10 cellular contexts compared by ENCODE assay signal in genomic region chr22:39526736-39527171, GRCh38. TPM values are rescaled to one million over a fixed set of nuclear protein-coding genes. Genes with fewer than 3 reads are reported as not detected.
DNase-seq lines count a peak whose midpoint lies in the region; ATAC-seq, FAIRE-seq and TF ChIP-seq lines count a peak whose summit lies in the region.
"Had no signal": no experiment of that assay in that cellular context is flagged by ENCODE, and none has a peak within 500 bp of the region (broad histone marks: within the 10 kb centered on the region; RNA-seq: fewer than 3 reads in every experiment).

No MANE protein-coding gene starts in this region.

- H3K9me3 Mint-ChIP-seq in T-cell (no peaks in the 10 kb centered on the region), GM23338 (peaks cover 8% of the 10 kb centered on the region; the same call in 2 of the 3 replicates)

- peaks cover 45% of the 10 kb centered on the region for H4K20me1 ChIP-seq in GM23338 (replicated peaks; ENCODE audit: insufficient read depth)

- peaks cover 29% of the 10 kb centered on the region for H3K79me2 ChIP-seq in GM23338 (replicated peaks; ENCODE audit: insufficient read depth)

- H3K27me3 Mint-ChIP-seq in T-cell: no peaks in the 10 kb centered on the region
- peaks cover 46% of the 10 kb centered on the region for H3K27me3 Mint-ChIP-seq in GM23338 (ENCODE audit: insufficient read depth, low read depth, poor library complexity)

- H3K4me3 ChIP-seq in kidney (ENCODE audit: low read length in 2 of 2) (no peak overlapping the region), vagina (no peak overlapping the region), GM23338 (no peak overlapping the region)

- intact Hi-C loops in kidney (cut with DNase I) (no loop called here), vagina (cut with DNase I) (loop anchor here (10.0 kb wide), 1 partner anchor 352 kb away; no protein-coding TSS in a partner anchor)

- H3K36me3 ChIP-seq in kidney (ENCODE audit: control insufficient read depth in 1 of 2, insufficient read depth in 2 of 2, low read length in 2 of 2) (peaks cover 26 to 36% of the 10 kb centered on the region in 2 donors), vagina (peaks cover 0 to 29% of the 10 kb centered on the region in 2 donors), GM23338 (ENCODE audit: insufficient read depth) (peaks cover 24% of the 10 kb centered on the region)

- TF ChIP-seq CTCF in kidney (IDR thresholded peaks at IDR 0.05; ENCODE audit: borderline replicate concordance, extremely low read depth, insufficient read depth) (no peak), vagina (IDR thresholded peaks at IDR 0.05) (no peak), GM23338 (conservative IDR thresholded peaks at IDR 0.05; ENCODE audit: low read depth in 2 of 2) (no peak)

- no peaks in the 10 kb centered on the region for H3K27me3 ChIP-seq in vagina
- H3K27me3 ChIP-seq in GM23338 (ENCODE audit: insufficient read depth): no peaks in the 10 kb centered on the region

- no peak overlapping the region for H2AFZ ChIP-seq in GM23338

- peak overlapping the region; percentile 85 to 92 for H3K27ac Mint-ChIP-seq in T-cell
- no peak overlapping the region for H3K27ac Mint-ChIP-seq in GM23338

- H3K4me1 ChIP-seq in kidney (ENCODE audit: control insufficient read depth in 1 of 2, insufficient read depth in 1 of 2, low read depth in 1 of 2, low read length in 2 of 2) (peaks cover 55 to 71% of the 10 kb centered on the region in 2 donors), vagina (peaks cover 96% of the 10 kb centered on the region), GM23338 (ENCODE audit: insufficient read depth) (peaks cover 44% of the 10 kb centered on the region)

- no peak overlapping the region for H3K9ac ChIP-seq in kidney (ENCODE audit: low read length in 2 of 2)

- no peak for FAIRE-seq in kidney (lab: Jason Lieb, UNC)
- FAIRE-seq: H54 had no signal

- peaks cover 91% of the 10 kb centered on the region in 3 donors for H3K4me1 Mint-ChIP-seq in T-cell
- peaks cover 61% of the 10 kb centered on the region for H3K4me1 Mint-ChIP-seq in GM23338

- H3K4me2 ChIP-seq in GM23338: no peak overlapping the region

- no peaks in the 10 kb centered on the region for H3K9me2 ChIP-seq in GM23338 (ENCODE audit: insufficient read depth)

- H3K27ac ChIP-seq in kidney (ENCODE audit: low read depth in 2 of 2, low read length in 2 of 2): no peak overlapping the region
- peak overlapping the region; percentile 6 for H3K27ac ChIP-seq in vagina
- H3K27ac ChIP-seq in caudate nucleus (ENCODE audit: low read depth, low read length): no peak overlapping the region
- no peak overlapping the region for H3K27ac ChIP-seq in GM23338 (ENCODE audit: low read depth)

- CTCF ChIA-PET in T-cell (lab: Charles Lee): interaction anchor here in 1 of 2 donors (0.5 kb wide), 1 partner anchor 181 kb away, joined by 3 read pairs; no protein-coding TSS in a partner anchor

- peaks cover 35% of the 10 kb centered on the region for H3K36me3 Mint-ChIP-seq in T-cell
- peaks cover 76% of the 10 kb centered on the region for H3K36me3 Mint-ChIP-seq in GM23338 (ENCODE audit: low read depth)

- peaks cover 63% of the 10 kb centered on the region for H3F3A ChIP-seq in GM23338 (replicated peaks; ENCODE audit: low read depth)

- DNase-seq in stimulated activated CD4-positive, alpha-beta T cell treated with anti-CD3 and anti-CD28 coated beads, Interleukin-15, amount 100 ng/mL, for 24 hours: peak; percentile 58
- no peak for DNase-seq in stimulated activated CD4-positive, alpha-beta T cell treated with anti-CD3 and anti-CD28 coated beads, Interleukin-4, amount 100 ng/mL, for 1 hour
- DNase-seq in T-cell: peak in 3 of 34 experiments; percentile 17 to 34 (median 21)
- peak; percentile 66 for DNase-seq in kidney
- DNase-seq in vagina (ENCODE audit: extremely low spot score in 2 of 2): no peak
- DNase-seq in caudate nucleus (lab: John Stamatoyannopoulos, UW): no peak
- DNase-seq in GM23338 (ENCODE audit: low spot score): no peak
- DNase-seq: NCI-H2081 treated with DMSO at 0.1 percent for 48 hours had no signal

- no peak for TF ChIP-seq POLR2A in vagina (IDR thresholded peaks at IDR 0.05)

- peak overlapping the region in 2 of 3 donors; percentile 13 to 97 for H3K4me3 Mint-ChIP-seq in T-cell
- H3K4me3 Mint-ChIP-seq in GM23338: no peak overlapping the region

- ATAC-seq in T-cell (replicated peaks in 1 of 4) (peak; percentile 16 to 28 (median 18)), GM19023 (IDR thresholded peaks at IDR 0.05; ENCODE audit: unreplicated experiment) (no peak), GM23338 (no peak)

- H3K9me3 ChIP-seq in kidney (ENCODE audit: control insufficient read depth in 1 of 2, low read length in 2 of 2) (no peaks in the 10 kb centered on the region), vagina (no peaks in the 10 kb centered on the region)

- POLR2A ChIA-PET in T-cell (lab: Charles Lee): interaction anchor here in 1 of 2 donors (0.6 kb wide), 1 partner anchor 9 kb away, joined by 5 read pairs; no protein-coding TSS in a partner anchor

TF ChIP-seq in GM23338, 12 proteins besides CTCF, POLR2A, EP300 and RAD21 (continues in another document):
- no peak for TF ChIP-seq JUNB (IDR thresholded peaks at IDR 0.05; ENCODE audit: unreplicated experiment)
- TF ChIP-seq ETS1 (IDR thresholded peaks at IDR 0.05): no peak
- TF ChIP-seq NANOG (IDR thresholded peaks at IDR 0.05; ENCODE audit: borderline replicate concordance): no peak
- no peak for TF ChIP-seq POLR2AphosphoS5 (IDR thresholded peaks at IDR 0.05; ENCODE audit: low read depth)
- TF ChIP-seq REST (IDR thresholded peaks at IDR 0.05; ENCODE audit: unreplicated experiment): no peak
- TF ChIP-seq ZNF331 (CRISPR knock-in tag; IDR thresholded peaks at IDR 0.05; ENCODE audit: low read depth): no peak

RNA-seq across cellular contexts. Expression of gene RPS19BP1, which starts 5.8 kb away (rescaled TPM):
- 10 to 100 TPM; 42.4 to 76.8 (median 73.5) TPM for total RNA-seq in T-cell
- total RNA-seq in kidney: 51.8 TPM
- 180 TPM for polyA plus RNA-seq in kidney (ENCODE audit: insufficient read depth, low read depth, low replicate concordance)
- total RNA-seq in vagina: 107 TPM
- total RNA-seq in GM23338 (2014; rRNA removed; shearing (Covaris generic)): 153 and 169 TPM in 2 replicates
- polyA plus RNA-seq in GM23338 (2016; fragmentation: Nextera tagmentation; extraction: Ambion mirVana): 215 and 216 TPM in 2 replicates

RNA-seq across cellular contexts. Expression of gene ATF4, which starts 6.4 kb away (rescaled TPM):
- total RNA-seq in T-cell (100 to 1,000 TPM; 236 to 371 (median 327) TPM), kidney (261 TPM), vagina (246 TPM)
- polyA plus RNA-seq in kidney (ENCODE audit: insufficient read depth, low read depth, low replicate concordance) (293 TPM), GM23338 (2016; fragmentation: Nextera tagmentation; extraction: Ambion mirVana) (553 and 628 TPM in 2 replicates)
- 366 and 446 TPM in 2 replicates for total RNA-seq in GM23338 (2014; rRNA removed; shearing (Covaris generic))

RNA-seq across cellular contexts. Expression of gene MIEF1, which starts 24.7 kb away (rescaled TPM):
- total RNA-seq in T-cell (10 to 100 TPM; 19.7 to 44.1 (median 38.5) TPM), kidney (27.9 TPM), vagina (18.9 TPM)
- polyA plus RNA-seq in kidney (ENCODE audit: insufficient read depth, low read depth, low replicate concordance) (13.0 TPM), GM23338 (2016; fragmentation: Nextera tagmentation; extraction: Ambion mirVana) (12.2 and 13.2 TPM in 2 replicates)
- total RNA-seq in GM23338 (2014; rRNA removed; shearing (Covaris generic)): 30.0 and 40.1 TPM in 2 replicates

RNA-seq across cellular contexts. Expression of gene CACNA1I, which starts 43.8 kb away (rescaled TPM):
- 10 to 100 TPM; 16.1 to 32.9 (median 28.8) TPM for total RNA-seq in T-cell
- 0.63 TPM for total RNA-seq in kidney
- polyA plus RNA-seq in kidney (ENCODE audit: insufficient read depth, low read depth, low replicate concordance): not detected
- 1.2 TPM for total RNA-seq in vagina
- 1.7 and 2.4 TPM in 2 replicates for total RNA-seq in GM23338 (2014; rRNA removed; shearing (Covaris generic))
- 0.42 and 0.47 TPM in 2 replicates for polyA plus RNA-seq in GM23338 (2016; fragmentation: Nextera tagmentation; extraction: Ambion mirVana)

Comparison
In these comparisons a context has a peak if more than half of its experiments do, and no peak if none do; other contexts are left out.
1. DNase-seq: peak in stimulated activated CD4-positive, alpha-beta T cell treated with anti-CD3 and anti-CD28 coated beads, Interleukin-15, amount 100 ng/mL, for 24 hours (single experiment) and kidney (single experiment); none in stimulated activated CD4-positive, alpha-beta T cell treated with anti-CD3 and anti-CD28 coated beads, Interleukin-4, amount 100 ng/mL, for 1 hour (single experiment), vagina (0 of 2), caudate nucleus (0 of 61) and GM23338 (single experiment).
2. ATAC-seq: peak in T-cell (4 of 4); none in GM19023 (single experiment) and GM23338 (single experiment).